ENCODE assay signal across 28 cellular contexts in genomic region chr2:223524066-223524465, GRCh38.
"Had no signal": no experiment of that assay in that cellular context is flagged by ENCODE, and none has a peak within 500 bp of the region (broad histone marks: within the 10 kb centered on the region; RNA-seq: fewer than 3 reads in every experiment).

No MANE protein-coding gene starts in this region.

- H3K4me1 ChIP-seq: prostate gland, right lobe of liver, sigmoid colon, stomach, thyroid gland, upper lobe of left lung, vagina had no signal

- H3K36me3 ChIP-seq: neutrophil, ovary, prostate gland, right atrium auricular region, right lobe of liver, sigmoid colon, stomach, thoracic aorta, thyroid gland, tibial nerve, upper lobe of left lung, vagina had no signal

- H3K36me3 Mint-ChIP-seq: naive B cell; naive thymus-derived CD8-positive, alpha-beta T cell; natural killer cell treated with Interleukin-12 subunit alpha and Interleukin-12 subunit beta and Interleukin-15 and Interleukin-18, amount 100 ng/mL, for 72 hours; stimulated activated effector memory CD8-positive, alpha-beta T cell treated with anti-CD3 and anti-CD28 coated beads, Interleukin-12 subunit alpha, Interleukin-12 subunit beta, amount 100 ng/mL, for 72 hours; stimulated activated naive B cell treated with anti-CD40 and anti-IgM and Interleukin-4, amounts not matched to agents 10 μg/mL and 1 μg/mL and 100 μg/mL, for 72 hours had no signal

- H3K27me3 ChIP-seq: neutrophil, ovary, right atrium auricular region, right lobe of liver, sigmoid colon, stomach, thyroid gland, tibial nerve, upper lobe of left lung, vagina had no signal

- H3K4me3 ChIP-seq: ovary, prostate gland, right atrium auricular region, right lobe of liver, sigmoid colon, stomach, thoracic aorta, thyroid gland, tibial nerve, upper lobe of left lung, vagina had no signal

- H3K27me3 Mint-ChIP-seq: stimulated activated naive B cell treated with anti-CD40 and anti-IgM and Interleukin-4, amounts not matched to agents 10 μg/mL and 1 μg/mL and 100 μg/mL, for 72 hours; stimulated activated naive CD8-positive, alpha-beta T cell treated with anti-CD3 and anti-CD28 coated beads, Interleukin-15, Interleukin-2, amounts not matched to agents 100 ng/mL and 50 ng/mL, for 24 hours had no signal

- ATAC-seq: naive thymus-derived CD8-positive, alpha-beta T cell; natural killer cell treated with Interleukin-12 subunit alpha and Interleukin-12 subunit beta and Interleukin-15 and Interleukin-18, amount 100 ng/mL, for 72 hours; right lobe of liver; stimulated activated effector memory CD8-positive, alpha-beta T cell treated with anti-CD3 and anti-CD28 coated beads, Interleukin-12 subunit alpha, Interleukin-12 subunit beta, amount 100 ng/mL, for 72 hours; stimulated activated naive B cell treated with anti-CD40 and anti-IgM and Interleukin-4, amounts not matched to agents 10 μg/mL and 1 μg/mL and 100 μg/mL, for 72 hours had no signal

- H3K4me1 Mint-ChIP-seq: naive B cell; naive thymus-derived CD8-positive, alpha-beta T cell; stimulated activated effector memory CD8-positive, alpha-beta T cell treated with anti-CD3 and anti-CD28 coated beads, Interleukin-12 subunit alpha, Interleukin-12 subunit beta, amount 100 ng/mL, for 72 hours; stimulated activated naive B cell treated with anti-CD40 and anti-IgM and Interleukin-4, amounts not matched to agents 10 μg/mL and 1 μg/mL and 100 μg/mL, for 72 hours had no signal

- H3K4me3 Mint-ChIP-seq: naive B cell; naive thymus-derived CD8-positive, alpha-beta T cell; natural killer cell treated with Interleukin-12 subunit alpha and Interleukin-12 subunit beta and Interleukin-15 and Interleukin-18, amount 100 ng/mL, for 72 hours; nephron progenitor cell; stimulated activated effector memory CD8-positive, alpha-beta T cell treated with anti-CD3 and anti-CD28 coated beads, Interleukin-12 subunit alpha, Interleukin-12 subunit beta, amount 100 ng/mL, for 72 hours; stimulated activated naive B cell treated with anti-CD40 and anti-IgM and Interleukin-4, amounts not matched to agents 10 μg/mL and 1 μg/mL and 100 μg/mL, for 72 hours; stimulated activated naive CD8-positive, alpha-beta T cell treated with anti-CD3 and anti-CD28 coated beads, Interleukin-15, Interleukin-2, amounts not matched to agents 100 ng/mL and 50 ng/mL, for 24 hours had no signal

- H3K9me3 ChIP-seq: neutrophil, ovary, prostate gland, right atrium auricular region, right lobe of liver, sigmoid colon, stomach, thoracic aorta, thyroid gland, tibial nerve, upper lobe of left lung, vagina had no signal

- DNase-seq: naive B cell; naive thymus-derived CD8-positive, alpha-beta T cell; nephron progenitor cell; occipital lobe; ovary; retina; right lobe of liver; sigmoid colon; small intestine; stimulated activated CD4-positive, alpha-beta T cell treated with anti-CD3 and anti-CD28 coated beads, Interleukin-15, amount 100 ng/mL, for 24 hours; stimulated activated CD4-positive, alpha-beta T cell treated with anti-CD3 and anti-CD28 coated beads, Interleukin-2, amount 100 ng/mL, for 24 hours; stimulated activated CD4-positive, alpha-beta T cell treated with anti-CD3 and anti-CD28 coated beads, Interleukin-2, amount 100 ng/mL, for 48 hours; stimulated activated CD4-positive, alpha-beta T cell treated with anti-CD3 and anti-CD28 coated beads, Interleukin-4, amount 100 ng/mL, for 24 hours; stimulated activated naive B cell treated with anti-CD40 and anti-IgM and Interleukin-4, amounts not matched to agents 10 μg/mL and 1 μg/mL and 100 μg/mL, for 72 hours; stimulated activated naive CD4-positive, alpha-beta T cell treated with Interleukin-2 at 50 U/mL for 16 hours; stomach; thyroid gland; upper lobe of left lung had no signal

- H3K27ac ChIP-seq: neutrophil, ovary, prostate gland, right atrium auricular region, right lobe of liver, sigmoid colon, stomach, thoracic aorta, thyroid gland, tibial nerve, upper lobe of left lung, vagina had no signal

- H3K9me3 Mint-ChIP-seq: natural killer cell treated with Interleukin-12 subunit alpha and Interleukin-12 subunit beta and Interleukin-15 and Interleukin-18, amount 100 ng/mL, for 72 hours; nephron progenitor cell; stimulated activated effector memory CD8-positive, alpha-beta T cell treated with anti-CD3 and anti-CD28 coated beads, Interleukin-12 subunit alpha, Interleukin-12 subunit beta, amount 100 ng/mL, for 72 hours; stimulated activated naive B cell treated with anti-CD40 and anti-IgM and Interleukin-4, amounts not matched to agents 10 μg/mL and 1 μg/mL and 100 μg/mL, for 72 hours; stimulated activated naive CD8-positive, alpha-beta T cell treated with anti-CD3 and anti-CD28 coated beads, Interleukin-15, Interleukin-2, amounts not matched to agents 100 ng/mL and 50 ng/mL, for 24 hours had no signal

- FAIRE-seq: urothelium cell line had no signal

- H3K27ac Mint-ChIP-seq: naive B cell; naive thymus-derived CD8-positive, alpha-beta T cell; natural killer cell treated with Interleukin-12 subunit alpha and Interleukin-12 subunit beta and Interleukin-15 and Interleukin-18, amount 100 ng/mL, for 72 hours; nephron progenitor cell; stimulated activated effector memory CD8-positive, alpha-beta T cell treated with anti-CD3 and anti-CD28 coated beads, Interleukin-12 subunit alpha, Interleukin-12 subunit beta, amount 100 ng/mL, for 72 hours; stimulated activated naive B cell treated with anti-CD40 and anti-IgM and Interleukin-4, amounts not matched to agents 10 μg/mL and 1 μg/mL and 100 μg/mL, for 72 hours; stimulated activated naive CD8-positive, alpha-beta T cell treated with anti-CD3 and anti-CD28 coated beads, Interleukin-15, Interleukin-2, amounts not matched to agents 100 ng/mL and 50 ng/mL, for 24 hours had no signal
